Comparison of ENCODE assay signal across 15 cellular contexts in the genomic region with DNA sequence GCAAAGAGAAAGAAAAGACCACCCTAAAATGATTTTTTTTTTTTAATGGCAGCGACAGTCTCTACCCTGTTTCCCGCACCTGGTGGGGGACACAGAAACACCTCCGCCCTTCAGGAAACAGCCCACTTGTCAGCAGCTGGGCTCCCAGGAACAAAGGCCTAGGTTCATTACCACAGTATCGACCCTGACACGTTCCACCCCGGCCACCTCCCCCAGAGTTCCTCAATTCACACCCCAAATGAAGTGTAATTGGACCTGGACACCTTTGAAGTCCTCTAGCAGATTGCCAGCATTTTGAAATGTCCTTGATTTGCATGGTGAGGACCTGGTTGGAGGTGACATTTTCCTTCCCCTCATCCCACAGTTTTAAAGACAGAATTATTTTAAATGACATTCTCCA.
"Had no signal": no experiment of that assay in that cellular context is flagged by ENCODE, and none has a peak within 500 bp of the region (broad histone marks: within the 10 kb centered on the region; RNA-seq: fewer than 3 reads in every experiment).

No MANE protein-coding gene starts in this region.

- H3K27me3 ChIP-seq: esophagus squamous epithelium, sigmoid colon had no signal

- H3K9me3 ChIP-seq: sigmoid colon, thoracic aorta had no signal

- H3K27ac ChIP-seq: heart right ventricle, thoracic aorta, WERI-Rb-1 had no signal

- ATAC-seq: activated naive CD4-positive, alpha-beta T cell treated with anti-CD3 and anti-CD28 coated beads, Interleukin-2, amount 50 U/mL, for 72 hours; naive thymus-derived CD8-positive, alpha-beta T cell; stimulated activated memory B cell treated with anti-CD40 and anti-IgM and Interleukin-4, amounts not matched to agents 10 μg/mL and 1 μg/mL and 100 μg/mL, for 72 hours had no signal

- H3K4me3 ChIP-seq: esophagus squamous epithelium, heart right ventricle, sigmoid colon, thoracic aorta had no signal

- H3K36me3 ChIP-seq: esophagus squamous epithelium, heart right ventricle, sigmoid colon, thoracic aorta, WERI-Rb-1 had no signal

- DNase-seq: activated CD4-positive, alpha-beta T cell treated with anti-CD3 and anti-CD28 coated beads, Interleukin-2, amount 50 U/mL, for 48 hours; activated gamma-delta T cell treated with Interleukin-2 at 50 U/mL for 16 hours; activated T-cell treated with anti-CD3 and anti-CD28 coated beads for 4 hours; cerebellar nuclear complex; effector CD8-positive, alpha-beta T cell; esophagus squamous epithelium; kidney glomerular epithelial cell; naive thymus-derived CD8-positive, alpha-beta T cell; T-helper 2 cell; WERI-Rb-1 had no signal
